ENCODE assay signal across 12 cellular contexts in the genomic region with DNA sequence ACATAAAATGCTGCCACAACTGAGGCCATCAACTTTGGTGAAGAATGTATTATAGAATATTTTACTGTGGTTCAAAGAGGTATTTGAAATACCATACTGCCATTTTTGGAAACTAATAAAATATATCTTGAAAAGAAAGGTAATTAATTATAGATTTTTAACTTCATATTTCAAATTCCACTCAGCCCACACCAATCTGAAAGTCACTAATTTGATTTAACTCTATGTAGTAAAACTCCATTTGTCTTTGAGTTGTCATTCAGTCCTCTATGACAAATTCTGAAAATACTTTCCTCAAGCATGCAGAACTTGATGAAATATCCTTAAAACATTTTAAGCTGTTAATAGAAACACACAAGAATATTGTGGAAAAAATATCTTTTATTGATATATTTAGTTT.
"Had no signal": no experiment of that assay in that cellular context is flagged by ENCODE, and none has a peak within 500 bp of the region (broad histone marks: within the 10 kb centered on the region; RNA-seq: fewer than 3 reads in every experiment).

No MANE protein-coding gene starts in this region.

- H3K27me3 ChIP-seq: thyroid gland, uterus had no signal

- H3K36me3 Mint-ChIP-seq: activated naive CD4-positive, alpha-beta T cell treated with anti-CD3 and anti-CD28 coated beads, Interleukin-2, amount 50 U/mL, for 24 hours had no signal

- H3K36me3 ChIP-seq: thyroid gland, uterus had no signal

- H3K4me3 Mint-ChIP-seq: activated B cell treated with CpG ODN at 0.5 μM for 24 hours; activated CD4-positive, alpha-beta T cell treated with anti-CD3 and anti-CD28 coated beads, Interleukin-2, amount 10 ng/mL, durations not matched to agents 7 days and 5 days; activated naive CD4-positive, alpha-beta T cell treated with anti-CD3 and anti-CD28 coated beads, Interleukin-2, amount 50 U/mL, for 24 hours; neural crest cell had no signal

- H3K9ac ChIP-seq: parathyroid adenoma had no signal

- H3K27me3 Mint-ChIP-seq: activated B cell treated with CpG ODN at 0.5 μM for 24 hours; activated naive CD4-positive, alpha-beta T cell treated with anti-CD3 and anti-CD28 coated beads, Interleukin-2, amount 50 U/mL, for 24 hours had no signal

- H3K4me1 Mint-ChIP-seq: activated B cell treated with CpG ODN at 0.5 μM for 24 hours; activated naive CD4-positive, alpha-beta T cell treated with anti-CD3 and anti-CD28 coated beads, Interleukin-2, amount 50 U/mL, for 24 hours had no signal

- H3K4me3 ChIP-seq: smooth muscle cell, thyroid gland, uterus had no signal

- H3K9me3 ChIP-seq: thyroid gland, uterus had no signal

- H3K79me2 ChIP-seq: parathyroid adenoma had no signal

- H3K27ac ChIP-seq: parathyroid adenoma, thyroid gland, uterus had no signal

- DNase-seq: activated B cell treated with CpG ODN at 0.5 μM for 24 hours; activated CD4-positive, alpha-beta T cell treated with anti-CD3 and anti-CD28 coated beads, Interleukin-2, amount 10 ng/mL, durations not matched to agents 7 days and 5 days; activated T-cell treated with anti-CD3 and anti-CD28 coated beads for 4 hours; amygdala; T-helper 2 cell; thyroid gland; uterus had no signal

- H2AFZ ChIP-seq: parathyroid adenoma had no signal

- H3K27ac Mint-ChIP-seq: activated B cell treated with CpG ODN at 0.5 μM for 24 hours; activated CD4-positive, alpha-beta T cell treated with anti-CD3 and anti-CD28 coated beads, Interleukin-2, amount 10 ng/mL, durations not matched to agents 7 days and 5 days; activated naive CD4-positive, alpha-beta T cell treated with anti-CD3 and anti-CD28 coated beads, Interleukin-2, amount 50 U/mL, for 24 hours; activated T-helper 2 cell treated with anti-CD3 and anti-CD28 coated beads, Interferon-gamma antibody, Interleukin-2, Interleukin-4, amounts not matched to agents 10 μg/mL and 5 μg/mL and 100 μg/mL, durations not matched to agents 14 hours and 24 hours and 36 hours had no signal

- H3K4me1 ChIP-seq: parathyroid adenoma, uterus had no signal

- H3K9me3 Mint-ChIP-seq: activated B cell treated with CpG ODN at 0.5 μM for 24 hours; activated CD4-positive, alpha-beta T cell treated with anti-CD3 and anti-CD28 coated beads, Interleukin-2, amount 10 ng/mL, durations not matched to agents 7 days and 5 days; activated naive CD4-positive, alpha-beta T cell treated with anti-CD3 and anti-CD28 coated beads, Interleukin-2, amount 50 U/mL, for 24 hours; neural crest cell had no signal
